8 cellular contexts compared by ENCODE assay signal in genomic region chr12:50400638-50401382, GRCh38.
DNase-seq lines count a peak whose midpoint lies in the region; ATAC-seq lines count a peak whose summit lies in the region.

LARP4 (plus strand) TSS chr12:50400885; CDS start chr12:50401011, 126 bp downstream.

- ATAC-seq in HG03442 (IDR thresholded peaks at IDR 0.05; ENCODE audit: unreplicated experiment) = peak; percentile 91

- peak within 1 kb of the TSS; percentile 87 for H3K27ac ChIP-seq in cingulate gyrus (ENCODE audit: low read depth, low read length)

- peak; percentile 95 to 96 for DNase-seq in AML-193 (lab: John Stamatoyannopoulos, UW)
- DNase-seq in GM19238 (ENCODE audit: insufficient read length, low spot score) = peak; percentile 90
- DNase-seq in NCI-H524 treated with DMSO at 0.1 percent for 48 hours (lab: John Stamatoyannopoulos, UW) = peak; percentile 90
- DNase-seq in activated CD4-positive, alpha-beta T cell treated with anti-CD3 and anti-CD28 coated beads for 4 hours = peak; percentile 86 to 87
- peak; percentile 97 for DNase-seq in kidney glomerular epithelial cell (lab: John Stamatoyannopoulos, UW)
- peak; percentile 63 to 66 for DNase-seq in stimulated activated CD4-positive, alpha-beta T cell treated with anti-CD3 and anti-CD28 coated beads, Interleukin-1b, Interleukin-23, amount 100 ng/mL, for 1 hour (ENCODE audit: low read depth in 2 of 2)

Comparison
In these comparisons a context has a peak if more than half of its experiments do, and no peak if none do; other contexts are left out.
1. Peak in every context shown above with its lines: DNase-seq, ATAC-seq and H3K27ac ChIP-seq.